In the genomic region with DNA sequence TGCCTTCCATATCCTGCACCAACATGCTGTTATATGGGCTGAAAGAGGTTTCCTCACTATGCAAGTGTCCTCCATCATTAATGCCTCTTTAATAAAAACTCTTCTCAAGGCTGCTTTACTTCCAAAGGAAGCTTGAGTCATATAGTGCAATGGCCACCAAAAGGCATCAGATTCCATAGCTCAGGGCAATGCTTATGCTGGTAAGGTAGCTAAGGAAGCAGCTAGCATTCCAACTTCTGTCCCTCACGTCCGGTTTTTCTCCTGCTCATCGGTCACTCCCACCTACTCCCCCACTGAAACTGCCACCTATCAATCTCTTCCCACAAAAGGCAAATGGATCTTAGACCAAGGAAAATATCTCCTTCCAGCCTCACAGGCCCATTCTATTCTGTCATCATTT, we compare ENCODE assay signal across 4 cellular contexts.
DNase-seq lines count a peak whose midpoint lies in the region; ATAC-seq and TF ChIP-seq lines count a peak whose summit lies in the region.
"Not testable (repeated sequence)": the region's sequence is repeated elsewhere in the genome, so short reads cannot be mapped to it uniquely, and the experiment has no call there.

No MANE protein-coding gene starts in this region.

- H3K4ac ChIP-seq in trophoblast cell (ENCODE audit: low read depth, low read length), result not testable (repeated sequence)

- H3K14ac ChIP-seq in trophoblast cell (ENCODE audit: low read length), result not testable (repeated sequence)

- not testable (repeated sequence) for H2BK12ac ChIP-seq in trophoblast cell (ENCODE audit: low read length)

- CTCF ChIA-PET in HCT116 (lab: Charles Lee), result not testable (repeated sequence)

- not testable (repeated sequence) for H3K4me2 ChIP-seq in HCT116 (ENCODE audit: low read length); trophoblast cell (ENCODE audit: low read length)

- intact Hi-C loops in HCT116 (cut with micrococcal nuclease), result not testable (repeated sequence)

- not testable (repeated sequence) for TF ChIP-seq RAD21 in HCT116 (IDR thresholded peaks at IDR 0.05; ENCODE audit: low read depth)

- H3K27me3 ChIP-seq in HCT116 (ENCODE audit: insufficient read depth, low read length); trophoblast cell (ENCODE audit: insufficient read depth, low read length): not testable (repeated sequence)

- H3K9me3 ChIP-seq in HCT116 (ENCODE audit: control insufficient read depth in 1 of 2, insufficient read depth in 1 of 2, low read depth in 1 of 2, low read length in 2 of 2); trophoblast cell (ENCODE audit: insufficient read depth, low read depth, low read length): not testable (repeated sequence)

- not testable (repeated sequence) for H3K79me1 ChIP-seq in trophoblast cell (ENCODE audit: low read length)

- not testable (repeated sequence) for H2AFZ ChIP-seq in HCT116 (ENCODE audit: low read depth, low read length, poor library complexity, severe bottlenecking); trophoblast cell (ENCODE audit: insufficient read depth, low read length, poor library complexity)

- H4K8ac ChIP-seq in trophoblast cell (ENCODE audit: low read depth, low read length), result not testable (repeated sequence)

- not testable (repeated sequence) for H3K4me1 ChIP-seq in HCT116 (ENCODE audit: control insufficient read depth in 1 of 2, insufficient read depth in 2 of 2, low read length in 2 of 2); trophoblast cell (ENCODE audit: control insufficient read depth in 1 of 2, insufficient read depth in 2 of 2, low read length in 2 of 2)

- H3K9ac ChIP-seq in HCT116 (ENCODE audit: low read length); trophoblast cell (ENCODE audit: low read length): not testable (repeated sequence)

- not testable (repeated sequence) for H2BK120ac ChIP-seq in trophoblast cell (ENCODE audit: insufficient read depth, low read length, poor library complexity)

- H4K20me1 ChIP-seq in HCT116 (ENCODE audit: insufficient read depth), result not testable (repeated sequence)

- not testable (repeated sequence) for H3K23ac ChIP-seq in trophoblast cell (ENCODE audit: low read length)

- not testable (repeated sequence) for TF ChIP-seq CTCF in HCT116 (IDR thresholded peaks at IDR 0.05 in 2 of 3, conservative IDR thresholded peaks at IDR 0.05 in 1 of 3; ENCODE audit: borderline replicate concordance in 1 of 3, insufficient read depth in 1 of 3, low read depth in 2 of 3, low read length in 2 of 3)

- H2BK5ac ChIP-seq in trophoblast cell (ENCODE audit: low read depth, low read length, poor library complexity), result not testable (repeated sequence)

- ATAC-seq in HCT116, result not testable (repeated sequence)

- not testable (repeated sequence) for H3K18ac ChIP-seq in trophoblast cell (ENCODE audit: low read length)

- not testable (repeated sequence) for H4K12ac ChIP-seq in trophoblast cell (ENCODE audit: low read depth, low read length)

- H4K91ac ChIP-seq in trophoblast cell (ENCODE audit: low read depth, low read length), result not testable (repeated sequence)

- not testable (repeated sequence) for H3K9me2 ChIP-seq in HCT116 (ENCODE audit: insufficient read depth)

- POLR2A ChIA-PET in HCT116 (lab: Charles Lee), result not testable (repeated sequence)

- not testable (repeated sequence) for BruUV-seq in HCT116 (replicated peaks; lab: Mats Ljungman, UMichigan)

- H3K27ac ChIP-seq in HCT116 (ENCODE audit: low read depth, low read length); trophoblast cell (ENCODE audit: low read depth, low read length): not testable (repeated sequence)

- H3K79me2 ChIP-seq in HCT116 (ENCODE audit: insufficient read depth, low read length); trophoblast cell (ENCODE audit: control insufficient read depth, insufficient read depth, low read length, poor library complexity): not testable (repeated sequence)

- not testable (repeated sequence) for H2AK5ac ChIP-seq in trophoblast cell (ENCODE audit: low read length)

- DNase-seq in HCT116 (ENCODE audit: low read depth, low spot score), result not testable (repeated sequence)
- DNase-seq in HT1080 (ENCODE audit: low read depth) (peak; percentile 68), dermis blood vessel endothelial cell (peak; percentile 39), trophoblast cell (peak; percentile 41 to 69)

- H3K36me3 ChIP-seq in HCT116 (ENCODE audit: control insufficient read depth in 1 of 2, insufficient read depth in 2 of 2, low read length in 2 of 2); trophoblast cell (ENCODE audit: control insufficient read depth in 1 of 2, insufficient read depth in 2 of 2, low read length in 2 of 2): not testable (repeated sequence)

- not testable (repeated sequence) for H3K4me3 ChIP-seq in HCT116 (replicated peaks in 1 of 2; ENCODE audit: low read depth in 1 of 2, low read length in 2 of 2); trophoblast cell (ENCODE audit: low read depth, low read length)

- RAD21 ChIA-PET in HCT116 (lab: Charles Lee; ENCODE audit: low non-redundant PET in 1 of 2, low total read pairs in 2 of 2, uncharacterized antibody in 2 of 2, unreplicated experiment in 2 of 2), result not testable (repeated sequence)

- no CpG with 5 or more reads among the region's 3 CpGs for WGBS in trophoblast cell (ENCODE audit: extremely low coverage, insufficient coverage, insufficient read length)

- TF ChIP-seq POLR2A in HCT116 (IDR thresholded peaks at IDR 0.05; ENCODE audit: borderline replicate concordance, extremely low read depth, insufficient read depth, insufficient read length), result not testable (repeated sequence)

TF ChIP-seq in HCT116, 20 proteins besides CTCF, POLR2A, EP300 and RAD21:
- TF ChIP-seq CBX3 (IDR thresholded peaks at IDR 0.05; ENCODE audit: low read depth), result peak; percentile 46; the same call in 1 of the 2 replicates
